In the genomic region with DNA sequence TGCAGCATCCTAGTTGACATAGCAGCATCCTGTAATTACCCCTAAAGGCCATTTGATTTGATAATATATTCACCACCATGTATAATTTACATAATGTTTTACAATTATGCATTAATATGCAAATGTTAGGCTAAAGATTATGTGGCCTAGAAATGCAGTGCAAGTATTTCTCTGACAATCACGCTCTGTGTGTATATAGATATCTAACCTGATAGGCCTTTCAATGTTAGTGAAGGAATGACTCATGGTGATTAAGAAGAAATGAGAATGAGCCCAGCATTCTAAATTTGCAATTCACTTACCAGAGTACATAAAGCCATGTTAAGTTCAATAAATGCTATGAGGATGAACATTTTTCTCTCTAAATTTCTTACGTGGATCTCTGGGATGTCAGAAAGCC, we compare ENCODE assay signal across 1 cellular context.
TF ChIP-seq lines count a peak whose summit lies in the region.

No MANE protein-coding gene starts in this region.

TF ChIP-seq in IMR-90, 13 proteins besides CTCF, POLR2A, EP300 and RAD21 (continued from another document):
- TF ChIP-seq FOS (IDR thresholded peaks at IDR 0.05; ENCODE audit: low read depth, low read length) (no peak), MAFK (IDR thresholded peaks at IDR 0.05; ENCODE audit: low read depth, low read length) (no peak), MXI1 (IDR thresholded peaks at IDR 0.05; ENCODE audit: borderline replicate concordance, low read depth, low read length) (no peak), MAZ (IDR thresholded peaks at IDR 0.05; ENCODE audit: borderline replicate concordance, low read depth, low read length) (no peak), ELK1 (IDR thresholded peaks at IDR 0.05; ENCODE audit: borderline replicate concordance, low read depth, low read length) (no peak), NFE2L2 (IDR thresholded peaks at IDR 0.05; ENCODE audit: low read depth, low read length) (no peak), BHLHE40 (IDR thresholded peaks at IDR 0.05; ENCODE audit: low read depth, low read length) (no peak)
